ENCODE assay signal across 28 cellular contexts in genomic region chrX:22024577-22024976, GRCh38.
"Had no signal": no experiment of that assay in that cellular context is flagged by ENCODE, and none has a peak within 500 bp of the region (broad histone marks: within the 10 kb centered on the region; RNA-seq: fewer than 3 reads in every experiment).

No MANE protein-coding gene starts in this region.

- H3K4me1 Mint-ChIP-seq: stimulated activated effector memory CD8-positive, alpha-beta T cell treated with anti-CD3 and anti-CD28 coated beads, Interleukin-12 subunit alpha, Interleukin-12 subunit beta, amount 100 ng/mL, for 72 hours had no signal

- ATAC-seq: natural killer cell treated with Interleukin-12 subunit alpha and Interleukin-12 subunit beta and Interleukin-15 and Interleukin-18, amount 100 ng/mL, for 72 hours; psoas muscle; right cardiac atrium; right lobe of liver; stimulated activated effector memory CD8-positive, alpha-beta T cell treated with anti-CD3 and anti-CD28 coated beads, Interleukin-12 subunit alpha, Interleukin-12 subunit beta, amount 100 ng/mL, for 72 hours; stimulated activated naive B cell treated with anti-CD40 and anti-IgM and Interleukin-4, amounts not matched to agents 10 μg/mL and 1 μg/mL and 100 μg/mL, for 72 hours had no signal

- H3K4me1 ChIP-seq: neural progenitor cell, parathyroid adenoma, psoas muscle, right lobe of liver, sigmoid colon, stomach, thyroid gland, tibial nerve, upper lobe of left lung, vagina had no signal

- H3K9me3 ChIP-seq: ovary, psoas muscle, right lobe of liver, sigmoid colon, thoracic aorta, thyroid gland, tibial nerve, upper lobe of left lung, vagina had no signal

- H3K27me3 Mint-ChIP-seq: natural killer cell treated with Interleukin-12 subunit alpha and Interleukin-12 subunit beta and Interleukin-15 and Interleukin-18, amount 100 ng/mL, for 72 hours; progenitor cell of endocrine pancreas; stimulated activated naive B cell treated with anti-CD40 and anti-IgM and Interleukin-4, amounts not matched to agents 10 μg/mL and 1 μg/mL and 100 μg/mL, for 72 hours; stimulated activated naive CD8-positive, alpha-beta T cell treated with anti-CD3 and anti-CD28 coated beads, Interleukin-15, Interleukin-2, amounts not matched to agents 100 ng/mL and 50 ng/mL, for 24 hours had no signal

- DNase-seq: nephron progenitor cell; occipital lobe; ovary; posterior cingulate gyrus; psoas muscle; right cardiac atrium; right lobe of liver; sigmoid colon; small intestine; stimulated activated CD4-positive, alpha-beta T cell treated with anti-CD3 and anti-CD28 coated beads, Interleukin-15, amount 100 ng/mL, for 24 hours; stimulated activated CD4-positive, alpha-beta T cell treated with anti-CD3 and anti-CD28 coated beads, Interleukin-2, amount 100 ng/mL, for 24 hours; stimulated activated CD4-positive, alpha-beta T cell treated with anti-CD3 and anti-CD28 coated beads, Interleukin-2, amount 100 ng/mL, for 48 hours; stimulated activated CD4-positive, alpha-beta T cell treated with anti-CD3 and anti-CD28 coated beads, Interleukin-4, amount 100 ng/mL, for 24 hours; stimulated activated naive B cell treated with anti-CD40 and anti-IgM and Interleukin-4, amounts not matched to agents 10 μg/mL and 1 μg/mL and 100 μg/mL, for 72 hours; stimulated activated naive CD4-positive, alpha-beta T cell treated with Interleukin-2 at 50 U/mL for 16 hours; stomach; thyroid gland; trophoblast cell; upper lobe of left lung had no signal

- H3K27ac Mint-ChIP-seq: natural killer cell treated with Interleukin-12 subunit alpha and Interleukin-12 subunit beta and Interleukin-15 and Interleukin-18, amount 100 ng/mL, for 72 hours; nephron progenitor cell; neural progenitor cell; progenitor cell of endocrine pancreas; stimulated activated effector memory CD8-positive, alpha-beta T cell treated with anti-CD3 and anti-CD28 coated beads, Interleukin-12 subunit alpha, Interleukin-12 subunit beta, amount 100 ng/mL, for 72 hours; stimulated activated naive B cell treated with anti-CD40 and anti-IgM and Interleukin-4, amounts not matched to agents 10 μg/mL and 1 μg/mL and 100 μg/mL, for 72 hours; stimulated activated naive CD8-positive, alpha-beta T cell treated with anti-CD3 and anti-CD28 coated beads, Interleukin-15, Interleukin-2, amounts not matched to agents 100 ng/mL and 50 ng/mL, for 24 hours had no signal

- H3K27me3 ChIP-seq: neural progenitor cell, ovary, right lobe of liver, sigmoid colon, stomach, thyroid gland, tibial nerve, upper lobe of left lung, vagina had no signal

- H3K9ac ChIP-seq: neural progenitor cell, parathyroid adenoma had no signal

- H3K36me3 ChIP-seq: neural progenitor cell, ovary, right lobe of liver, sigmoid colon, stomach, thoracic aorta, thyroid gland, tibial nerve, upper lobe of left lung, vagina had no signal

- H3K4me3 ChIP-seq: neural progenitor cell, ovary, psoas muscle, right lobe of liver, sigmoid colon, stomach, thoracic aorta, thyroid gland, tibial nerve, upper lobe of left lung, vagina had no signal

- H3K36me3 Mint-ChIP-seq: natural killer cell treated with Interleukin-12 subunit alpha and Interleukin-12 subunit beta and Interleukin-15 and Interleukin-18, amount 100 ng/mL, for 72 hours; stimulated activated effector memory CD8-positive, alpha-beta T cell treated with anti-CD3 and anti-CD28 coated beads, Interleukin-12 subunit alpha, Interleukin-12 subunit beta, amount 100 ng/mL, for 72 hours had no signal

- H3K9me3 Mint-ChIP-seq: natural killer cell treated with Interleukin-12 subunit alpha and Interleukin-12 subunit beta and Interleukin-15 and Interleukin-18, amount 100 ng/mL, for 72 hours; stimulated activated effector memory CD8-positive, alpha-beta T cell treated with anti-CD3 and anti-CD28 coated beads, Interleukin-12 subunit alpha, Interleukin-12 subunit beta, amount 100 ng/mL, for 72 hours; stimulated activated naive B cell treated with anti-CD40 and anti-IgM and Interleukin-4, amounts not matched to agents 10 μg/mL and 1 μg/mL and 100 μg/mL, for 72 hours; stimulated activated naive CD8-positive, alpha-beta T cell treated with anti-CD3 and anti-CD28 coated beads, Interleukin-15, Interleukin-2, amounts not matched to agents 100 ng/mL and 50 ng/mL, for 24 hours had no signal

- H3K4me3 Mint-ChIP-seq: natural killer cell treated with Interleukin-12 subunit alpha and Interleukin-12 subunit beta and Interleukin-15 and Interleukin-18, amount 100 ng/mL, for 72 hours; nephron progenitor cell; neural progenitor cell; stimulated activated effector memory CD8-positive, alpha-beta T cell treated with anti-CD3 and anti-CD28 coated beads, Interleukin-12 subunit alpha, Interleukin-12 subunit beta, amount 100 ng/mL, for 72 hours; stimulated activated naive B cell treated with anti-CD40 and anti-IgM and Interleukin-4, amounts not matched to agents 10 μg/mL and 1 μg/mL and 100 μg/mL, for 72 hours; stimulated activated naive CD8-positive, alpha-beta T cell treated with anti-CD3 and anti-CD28 coated beads, Interleukin-15, Interleukin-2, amounts not matched to agents 100 ng/mL and 50 ng/mL, for 24 hours had no signal

- H3K27ac ChIP-seq: neural progenitor cell, ovary, parathyroid adenoma, psoas muscle, right lobe of liver, sigmoid colon, stomach, thoracic aorta, thyroid gland, tibial nerve, upper lobe of left lung, vagina had no signal

- H3K4me2 ChIP-seq: neural progenitor cell had no signal

- H3K79me2 ChIP-seq: parathyroid adenoma had no signal
